Comparison of ENCODE assay signal across 17 cellular contexts in the genomic region with DNA sequence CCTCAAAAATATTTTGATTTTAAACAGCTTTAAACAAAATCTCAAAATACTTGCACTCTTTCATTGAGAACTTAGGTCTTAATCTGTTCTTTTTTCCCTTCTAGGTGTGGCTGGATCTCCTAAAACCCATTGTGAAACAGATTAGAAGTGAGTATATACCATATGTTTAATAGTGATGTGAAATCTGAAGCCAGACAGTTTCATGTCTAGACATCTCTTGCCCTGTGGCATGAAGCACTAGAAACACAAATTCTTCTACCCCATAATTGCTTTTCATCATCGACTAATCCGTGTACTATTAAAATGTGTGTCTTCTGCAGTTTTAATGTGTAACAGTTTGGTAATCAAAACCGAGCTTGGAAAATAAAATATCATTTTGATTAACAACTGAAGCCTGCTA.
"Had no signal": no experiment of that assay in that cellular context is flagged by ENCODE, and none has a peak within 500 bp of the region (broad histone marks: within the 10 kb centered on the region; RNA-seq: fewer than 3 reads in every experiment).

No MANE protein-coding gene starts in this region.

- H3K36me3 Mint-ChIP-seq: activated naive CD8-positive, alpha-beta T cell had no signal

- DNase-seq: activated CD4-positive, alpha-beta T cell treated with anti-CD3 and anti-CD28 coated beads, Interleukin-2, amount 50 U/mL, for 48 hours; amniotic stem cell; caudate nucleus; dorsolateral prefrontal cortex; hypothalamus; kidney; left lung; naive thymus-derived CD4-positive, alpha-beta T cell; sigmoid colon; stimulated activated CD4-positive, alpha-beta T cell treated with anti-CD3 and anti-CD28 coated beads, Interleukin-4, amount 100 ng/mL, for 4 hours; SW 1271; T-helper 2 cell; testis; upper lobe of left lung had no signal

- H3K27ac ChIP-seq: dorsolateral prefrontal cortex, left lung, sigmoid colon, testis, upper lobe of left lung had no signal

- H3K27ac Mint-ChIP-seq: activated naive CD8-positive, alpha-beta T cell; activated T-helper 1 cell treated with anti-CD3 and anti-CD28 coated beads, Interleukin-12 subunit alpha, Interleukin-12 subunit beta, Interleukin-2, Interleukin-4 antibody, amounts not matched to agents 30 ng/mL and 10 ng/mL and 1 ng/mL, durations not matched to agents 14 hours and 24 hours and 36 hours; naive thymus-derived CD4-positive, alpha-beta T cell; stimulated activated memory B cell treated with anti-CD40 and anti-IgM and Interleukin-4, amounts not matched to agents 10 μg/mL and 1 μg/mL and 100 μg/mL, for 72 hours had no signal

- H3K9me3 ChIP-seq: left lung, sigmoid colon, testis, upper lobe of left lung had no signal

- H3K4me3 Mint-ChIP-seq: activated naive CD8-positive, alpha-beta T cell; activated T-helper 1 cell treated with anti-CD3 and anti-CD28 coated beads, Interleukin-12 subunit alpha, Interleukin-12 subunit beta, Interleukin-2, Interleukin-4 antibody, amounts not matched to agents 30 ng/mL and 10 ng/mL and 1 ng/mL, durations not matched to agents 14 hours and 24 hours and 36 hours; naive thymus-derived CD4-positive, alpha-beta T cell; stimulated activated memory B cell treated with anti-CD40 and anti-IgM and Interleukin-4, amounts not matched to agents 10 μg/mL and 1 μg/mL and 100 μg/mL, for 72 hours had no signal

- H3K4me1 ChIP-seq: left lung, testis, upper lobe of left lung had no signal

- H3K4me1 Mint-ChIP-seq: stimulated activated memory B cell treated with anti-CD40 and anti-IgM and Interleukin-4, amounts not matched to agents 10 μg/mL and 1 μg/mL and 100 μg/mL, for 72 hours had no signal

- H3K4me3 ChIP-seq: dorsolateral prefrontal cortex, left lung, sigmoid colon, testis, upper lobe of left lung had no signal

- H3K27me3 ChIP-seq: left lung, sigmoid colon, testis, upper lobe of left lung had no signal

- H3K9me3 Mint-ChIP-seq: activated T-helper 1 cell treated with anti-CD3 and anti-CD28 coated beads, Interleukin-12 subunit alpha, Interleukin-12 subunit beta, Interleukin-2, Interleukin-4 antibody, amounts not matched to agents 30 ng/mL and 10 ng/mL and 1 ng/mL, durations not matched to agents 14 hours and 24 hours and 36 hours; stimulated activated memory B cell treated with anti-CD40 and anti-IgM and Interleukin-4, amounts not matched to agents 10 μg/mL and 1 μg/mL and 100 μg/mL, for 72 hours had no signal

- ATAC-seq: left lung; naive thymus-derived CD4-positive, alpha-beta T cell; stimulated activated memory B cell treated with anti-CD40 and anti-IgM and Interleukin-4, amounts not matched to agents 10 μg/mL and 1 μg/mL and 100 μg/mL, for 72 hours had no signal
